In the genomic region with DNA sequence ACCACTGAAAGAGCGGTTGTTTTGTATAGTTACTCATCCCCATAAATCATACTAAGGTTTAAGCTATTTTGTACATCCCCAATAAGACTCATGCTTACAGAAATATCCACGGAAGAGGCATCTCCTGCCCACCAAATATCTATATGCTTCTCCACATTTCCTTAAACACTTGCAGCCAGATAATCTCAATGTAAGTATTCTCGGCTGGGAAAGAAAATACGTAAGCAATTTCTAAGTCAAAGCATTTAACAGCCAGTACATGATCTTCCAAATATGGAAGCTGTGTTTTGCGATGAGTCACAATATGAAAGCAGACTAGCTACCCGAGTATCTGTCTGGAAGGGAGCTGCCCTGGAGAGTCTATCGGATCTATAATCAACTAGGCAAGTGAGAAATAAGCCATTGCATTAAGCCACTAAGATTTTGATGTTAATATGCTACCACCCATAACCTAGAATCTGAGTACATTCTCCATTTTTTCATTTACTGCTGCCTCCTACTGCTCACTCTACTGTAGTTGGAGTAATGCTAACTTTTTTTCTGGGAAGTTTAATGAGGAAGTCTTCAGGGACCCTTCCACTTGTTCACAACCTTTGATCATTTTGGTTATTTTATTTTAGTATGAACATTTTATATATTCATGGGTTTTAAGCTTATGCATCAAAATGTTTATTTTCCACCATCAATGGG, we compare ENCODE assay signal across 14 cellular contexts. TPM values are rescaled to one million over a fixed set of nuclear protein-coding genes. Genes with fewer than 3 reads are reported as not detected.
DNase-seq lines count a peak whose midpoint lies in the region; ATAC-seq, FAIRE-seq and TF ChIP-seq lines count a peak whose summit lies in the region.
"Had no signal": no experiment of that assay in that cellular context is flagged by ENCODE, and none has a peak within 500 bp of the region (broad histone marks: within the 10 kb centered on the region; RNA-seq: fewer than 3 reads in every experiment).

No MANE protein-coding gene starts in this region.

- H3K27me3 ChIP-seq in PC-3 (ENCODE audit: low read length) (no peaks in the 10 kb centered on the region), endothelial cell of umbilical vein (ENCODE audit: control insufficient read depth in 2 of 2, insufficient read depth in 2 of 2, low read length in 2 of 2) (peaks cover 2% of the 10 kb centered on the region in 2 experiments), sigmoid colon (no peaks in the 10 kb centered on the region)
- H3K27me3 ChIP-seq: transverse colon had no signal

- TF ChIP-seq POLR2A in endothelial cell of umbilical vein (IDR thresholded peaks at IDR 0.05; ENCODE audit: low read depth, low read length) (no peak), sigmoid colon (IDR thresholded peaks at IDR 0.05) (no peak)

- H3K9me2 ChIP-seq in PC-3 (replicated peaks; ENCODE audit: low read length) = no peaks in the 10 kb centered on the region

- H3K4me1 ChIP-seq in PC-3 (ENCODE audit: insufficient read depth, low read length) = peaks cover 7% of the 10 kb centered on the region
- H3K4me1 ChIP-seq in endothelial cell of umbilical vein (ENCODE audit: control insufficient read depth, extremely low read depth, insufficient read depth, low read length) = no peaks in the 10 kb centered on the region
- H3K4me1 ChIP-seq in sigmoid colon = peaks cover 0 to 6% (median 0%) of the 10 kb centered on the region in 4 donors
- H3K4me1 ChIP-seq: HAP-1, transverse colon had no signal

- peak overlapping the region; percentile 55 for H2AFZ ChIP-seq in PC-3 (ENCODE audit: low read length)
- H2AFZ ChIP-seq in endothelial cell of umbilical vein (ENCODE audit: low read depth, low read length) = no peak overlapping the region
- H2AFZ ChIP-seq: PC-9 had no signal

- CTCF ChIA-PET in PC-3 (lab: Charles Lee) = interaction anchor here (1.0 kb wide), 1 partner anchor 49 kb away, joined by 3 read pairs; no protein-coding TSS in a partner anchor
- CTCF ChIA-PET in endothelial cell of umbilical vein (lab: Charles Lee) = interaction anchor here (0.8 to 1.5 kb wide), 3 partner anchors 9 to 217 kb away, joined by 3 to 5 read pairs (median 4); no protein-coding TSS in a partner anchor

- DNase-seq in GM03348 (ENCODE audit: low spot score) (peak; percentile 26), PC-3 (peak; percentile 47), endothelial cell of umbilical vein (ENCODE audit: low read depth, low spot score) (no peak), sigmoid colon (no peak), NCI-H2029 treated with DMSO at 0.1 percent for 48 hours (lab: John Stamatoyannopoulos, UW) (no peak), omental fat pad (ENCODE audit: low spot score) (no peak)
- DNase-seq: activated CD4-positive, CD25-positive, alpha-beta regulatory T cell; activated effector memory CD4-positive, alpha-beta T cell treated with Interleukin-2 at 50 U/mL for 16 hours; PC-9; stimulated activated CD4-positive, alpha-beta T cell treated with anti-CD3 and anti-CD28 coated beads, Interleukin-4, amount 100 ng/mL, for 24 hours; transverse colon had no signal

- dilution Hi-C loops in endothelial cell of umbilical vein (cut with MboI; ENCODE audit: extremely low pct_ligation_motif_present, low sequenced_read_pairs) = no loop called here

- peak; percentile 31 for FAIRE-seq in endothelial cell of umbilical vein (lab: Jason Lieb, UNC)

- H3K79me2 ChIP-seq in PC-3 (ENCODE audit: low read length) = no peaks in the 10 kb centered on the region
- H3K79me2 ChIP-seq in endothelial cell of umbilical vein (ENCODE audit: control insufficient read depth, insufficient read depth, low read length) = no peaks in the 10 kb centered on the region

- H4K20me1 ChIP-seq in PC-3 (ENCODE audit: low read length) (no peaks in the 10 kb centered on the region), endothelial cell of umbilical vein (replicated peaks; ENCODE audit: control insufficient read depth, extremely low read depth, insufficient read depth, low read length) (no peaks in the 10 kb centered on the region)

- peak overlapping the region; percentile 53 for H3K4me2 ChIP-seq in PC-3 (ENCODE audit: low read length)
- no peak overlapping the region for H3K4me2 ChIP-seq in endothelial cell of umbilical vein (ENCODE audit: insufficient read depth, low read length)
- H3K4me2 ChIP-seq: PC-9 had no signal

- no peak for TF ChIP-seq EP300 in sigmoid colon (IDR thresholded peaks at IDR 0.05)

- H3K36me3 ChIP-seq in PC-3 (ENCODE audit: low read depth, low read length) = no peaks in the 10 kb centered on the region
- H3K36me3 ChIP-seq in endothelial cell of umbilical vein (ENCODE audit: control insufficient read depth in 2 of 2, extremely low read depth in 1 of 2, insufficient read depth in 2 of 2, low read length in 2 of 2) = no peaks in the 10 kb centered on the region
- no peaks in the 10 kb centered on the region for H3K36me3 ChIP-seq in sigmoid colon
- H3K36me3 ChIP-seq: HAP-1, transverse colon had no signal

- TF ChIP-seq CTCF in PC-3 (conservative IDR thresholded peaks at IDR 0.05; ENCODE audit: low read depth, low read length) (no peak; the same call in 1 of the 2 replicates), endothelial cell of umbilical vein (IDR thresholded peaks at IDR 0.05; ENCODE audit: extremely low read depth in 1 of 2, insufficient read depth in 1 of 2, low read depth in 1 of 2, low read length in 2 of 2) (no peak), sigmoid colon (IDR thresholded peaks at IDR 0.05) (peak in 3 of 4 experiments; percentile 18 to 32 (median 32)), omental fat pad (IDR thresholded peaks at IDR 0.05) (no peak)

- no peaks in the 10 kb centered on the region for H3F3A ChIP-seq in PC-3 (ENCODE audit: low read length, unreplicated experiment)

- ATAC-seq in PC-3 (peak; percentile 55), HG03139 (IDR thresholded peaks at IDR 0.05; ENCODE audit: unreplicated experiment) (no peak), GM21390 (IDR thresholded peaks at IDR 0.05; ENCODE audit: unreplicated experiment) (no peak), omental fat pad (ENCODE audit: low FRiP score) (no peak)

- no peak overlapping the region for H3K9ac ChIP-seq in PC-3 (ENCODE audit: low read length)
- no peak overlapping the region for H3K9ac ChIP-seq in endothelial cell of umbilical vein (replicated peaks; ENCODE audit: extremely low read depth, insufficient read depth, low read length)

- H3K9me3 ChIP-seq in PC-3 (ENCODE audit: low read length) (no peaks in the 10 kb centered on the region), endothelial cell of umbilical vein (replicated peaks; ENCODE audit: control insufficient read depth, insufficient read depth, low read length) (no peaks in the 10 kb centered on the region), sigmoid colon (no peaks in the 10 kb centered on the region)
- H3K9me3 ChIP-seq: HAP-1, transverse colon had no signal

- intact Hi-C loops in PC-3 (cut with micrococcal nuclease) (no loop called here), endothelial cell of umbilical vein (cut with micrococcal nuclease) (no loop called here), sigmoid colon (cut with DNase I) (loop anchor here (2.0 kb wide), 1 partner anchor 28 kb away; the partner anchor contains the start of gene ZMAT3)

- H3K27ac ChIP-seq in PC-3 (ENCODE audit: low read length) (peak overlapping the region; percentile 24; the same call in 1 of the 2 replicates), endothelial cell of umbilical vein (ENCODE audit: insufficient read depth, low read depth, low read length) (no peak overlapping the region), sigmoid colon (peak overlapping the region in 2 of 4 donors; percentile 59 to 63)
- H3K27ac ChIP-seq: PC-9 had no signal

- POLR2A ChIA-PET in PC-3 (lab: Charles Lee; ENCODE audit: unreplicated experiment) = no interaction called here
- POLR2A ChIA-PET in endothelial cell of umbilical vein (lab: Charles Lee) = no interaction called here

- WGBS in sigmoid colon, 2 donors = 80% methylated on average over 7 of the region's 7 CpGs

- H3K4me3 ChIP-seq in PC-3 (ENCODE audit: low read length) = no peak overlapping the region
- H3K4me3 ChIP-seq in endothelial cell of umbilical vein (replicated peaks in 1 of 3; ENCODE audit: insufficient read depth in 1 of 3, low read depth in 1 of 3, low read length in 3 of 3) = no peak overlapping the region
- H3K4me3 ChIP-seq in sigmoid colon = peak overlapping the region; percentile 4 to 41 (median 33)
- H3K4me3 ChIP-seq: HAP-1, PC-9 had no signal

- BruUV-seq in PC-3 (replicated peaks; lab: Mats Ljungman, UMichigan) (no TSS peak), endothelial cell of umbilical vein (replicated peaks; lab: Mats Ljungman, UMichigan) (no TSS peak)

- no peaks in the 10 kb centered on the region for H3K9me1 ChIP-seq in endothelial cell of umbilical vein (replicated peaks; ENCODE audit: control insufficient read depth, extremely low read depth, insufficient read depth, low read length)

TF ChIP-seq in endothelial cell of umbilical vein, 7 proteins besides CTCF, POLR2A, EP300 and RAD21 (continues in another document):
- no peak for TF ChIP-seq MYC (IDR thresholded peaks at IDR 0.05; ENCODE audit: low read depth, low read length)
- TF ChIP-seq GATA2 (IDR thresholded peaks at IDR 0.05; ENCODE audit: insufficient read depth, insufficient read length, low read depth, low read length) = no peak

RNA-seq across cellular contexts. Expression of gene ZMAT3, which starts 26.9 kb away (rescaled TPM):
- total RNA-seq in PC-3 (2014; rRNA removed) (2.0 and 2.9 TPM in 2 replicates), endothelial cell of umbilical vein (33.1 and 35.5 TPM in 2 replicates), sigmoid colon (10 to 100 TPM; 12.4 to 16.9 (median 14.7) TPM), omental fat pad (1 to 10 TPM; 7.7 to 9.1 (median 8.2) TPM)
- polyA plus RNA-seq in endothelial cell of umbilical vein (10.3 and 13.2 TPM in 2 replicates), sigmoid colon (1 to 10 TPM; 2.4 to 3.8 (median 3.0) TPM)
- polyA plus RNA-seq in endothelial cell of umbilical vein (2011; cell fraction: cytosol; rRNA removed) = 10.4 and 12.0 TPM in 2 replicates
- polyA plus RNA-seq in endothelial cell of umbilical vein (2011; cell fraction: nucleus; rRNA removed) = 13.4 and 14.4 TPM in 2 replicates
- polyA plus RNA-seq in endothelial cell of umbilical vein (2012) = 32.6 and 40.7 TPM in 2 replicates
- polyA minus RNA-seq in endothelial cell of umbilical vein = 76.6 and 86.8 TPM in 2 replicates
- 3.8 TPM for polyA minus RNA-seq in endothelial cell of umbilical vein (2011; cell fraction: cytosol; rRNA and poly(A)+ RNA removed)
- polyA minus RNA-seq in endothelial cell of umbilical vein (2011; cell fraction: nucleus; rRNA and poly(A)+ RNA removed) = 48.9 and 61.8 TPM in 2 replicates

RNA-seq across cellular contexts. Expression of gene PIK3CA, which starts 49.6 kb away (rescaled TPM):
- total RNA-seq in PC-3 (2014; rRNA removed) (13.4 and 20.5 TPM in 2 replicates), endothelial cell of umbilical vein (25.6 and 25.8 TPM in 2 replicates), sigmoid colon (10 to 100 TPM; 21.6 to 44.6 (median 25.4) TPM), omental fat pad (10 to 100 TPM; 28.8 to 75.6 (median 48.0) TPM)
- polyA plus RNA-seq in endothelial cell of umbilical vein (2.8 and 4.2 TPM in 2 replicates), sigmoid colon (1 to 10 TPM; 3.0 to 7.6 (median 3.5) TPM)
- polyA plus RNA-seq in endothelial cell of umbilical vein (2011; cell fraction: cytosol; rRNA removed) = 6.0 and 6.7 TPM in 2 replicates
- 12.6 and 13.3 TPM in 2 replicates for polyA plus RNA-seq in endothelial cell of umbilical vein (2011; cell fraction: nucleus; rRNA removed)
- polyA plus RNA-seq in endothelial cell of umbilical vein (2012) = 14.9 and 19.1 TPM in 2 replicates
- 14.0 and 17.9 TPM in 2 replicates for polyA minus RNA-seq in endothelial cell of umbilical vein
- 9.6 TPM for polyA minus RNA-seq in endothelial cell of umbilical vein (2011; cell fraction: cytosol; rRNA and poly(A)+ RNA removed)
- 18.0 and 19.8 TPM in 2 replicates for polyA minus RNA-seq in endothelial cell of umbilical vein (2011; cell fraction: nucleus; rRNA and poly(A)+ RNA removed)

Comparison
In these comparisons a context has a peak if more than half of its experiments do, and no peak if none do; other contexts are left out.
1. DNase-seq: peak in GM03348 (single experiment) and PC-3 (single experiment); none in endothelial cell of umbilical vein (single experiment), sigmoid colon (single experiment), NCI-H2029 treated with DMSO at 0.1 percent for 48 hours (single experiment) and omental fat pad (single experiment).
2. H3K4me3 ChIP-seq: peak in sigmoid colon (4 of 4); none in PC-3 (single experiment) and endothelial cell of umbilical vein (0 of 3).
3. CTCF ChIP-seq: peak in sigmoid colon (3 of 4); none in PC-3 (single experiment), endothelial cell of umbilical vein (0 of 2) and omental fat pad (0 of 3).